10 cellular contexts compared by ENCODE assay signal in the genomic region with DNA sequence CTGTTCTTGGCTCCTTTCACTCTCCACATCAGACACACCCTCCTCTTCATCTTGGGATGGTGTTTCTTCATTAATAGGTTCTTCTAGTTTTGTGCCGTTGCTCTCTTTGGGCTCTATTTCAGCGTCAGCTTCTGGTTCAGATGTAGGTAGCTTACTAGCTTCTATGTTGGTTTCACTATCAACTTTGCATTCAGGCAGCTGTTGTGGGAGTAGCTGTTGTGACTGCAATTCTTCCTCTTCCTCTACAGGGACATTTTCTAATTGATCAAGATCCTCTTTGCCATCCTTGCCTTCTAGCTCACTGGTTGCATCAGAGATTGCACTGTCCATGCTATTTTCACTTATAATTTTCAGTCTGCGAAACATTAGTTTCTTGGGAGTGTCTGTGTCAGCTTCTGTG.
DNase-seq lines count a peak whose midpoint lies in the region; ATAC-seq and TF ChIP-seq lines count a peak whose summit lies in the region.
"Had no signal": no experiment of that assay in that cellular context is flagged by ENCODE, and none has a peak within 500 bp of the region (broad histone marks: within the 10 kb centered on the region; RNA-seq: fewer than 3 reads in every experiment).

No MANE protein-coding gene starts in this region.

- no peak overlapping the region for H3K4me3 Mint-ChIP-seq in activated T-cell treated with anti-CD3 and anti-CD28 coated beads, Interleukin-2, amount 50 U/mL, for 72 hours

- H3K27ac ChIP-seq in adrenal gland, result no peak overlapping the region

- H3K27ac Mint-ChIP-seq in activated T-cell treated with anti-CD3 and anti-CD28 coated beads, Interleukin-2, amount 50 U/mL, for 72 hours, result peak overlapping the region; percentile 59

- no peaks in the 10 kb centered on the region for H3K9me3 Mint-ChIP-seq in activated T-cell treated with anti-CD3 and anti-CD28 coated beads, Interleukin-2, amount 50 U/mL, for 72 hours

- H3K36me3 ChIP-seq in mucosa of descending colon (ENCODE audit: low read depth), result no peaks in the 10 kb centered on the region
- H3K36me3 ChIP-seq in adrenal gland (replicated peaks in 1 of 2), result peaks cover 0 to 46% of the 10 kb centered on the region in 2 donors

- no peak for DNase-seq in activated T-cell treated with anti-CD3 and anti-CD28 coated beads, Interleukin-2, amount 50 U/mL, for 72 hours
- no peak for DNase-seq in activated T-cell treated with anti-CD3 and anti-CD28 coated beads for 4 hours
- DNase-seq in SKM-1 treated with dmso at 0.1 percent for 144 hours (lab: John Stamatoyannopoulos, UW; ENCODE audit: unreplicated experiment), result peak; percentile 34
- DNase-seq in mucosa of descending colon, result no peak
- no peak for DNase-seq in lower leg skin (ENCODE audit: low spot score in 2 of 2)
- no peak for DNase-seq in NCI-H446 treated with DMSO at 0.1 percent for 48 hours (lab: John Stamatoyannopoulos, UW)
- DNase-seq in adrenal gland, result no peak
- DNase-seq: hippocampal formation, NCI-H2081 treated with DMSO at 0.1 percent for 48 hours had no signal

- peaks cover 4 to 34% of the 10 kb centered on the region in 2 donors for H3K36me3 Mint-ChIP-seq in activated T-cell treated with anti-CD3 and anti-CD28 coated beads, Interleukin-2, amount 50 U/mL, for 72 hours (ENCODE audit: insufficient read depth in 2 of 2)

- no peaks in the 10 kb centered on the region for H3K4me1 ChIP-seq in mucosa of descending colon (ENCODE audit: low read depth)
- H3K4me1 ChIP-seq in adrenal gland (replicated peaks in 1 of 2), result peaks cover 0 to 10% of the 10 kb centered on the region in 2 donors

- H3K27me3 ChIP-seq in adrenal gland, result no peaks in the 10 kb centered on the region

- TF ChIP-seq CTCF in mucosa of descending colon (IDR thresholded peaks at IDR 0.05) (no peak), lower leg skin (IDR thresholded peaks at IDR 0.05) (no peak), adrenal gland (IDR thresholded peaks at IDR 0.05) (no peak)

- TF ChIP-seq POLR2A in lower leg skin (IDR thresholded peaks at IDR 0.05) (no peak), adrenal gland (IDR thresholded peaks at IDR 0.05) (no peak)

- peaks cover 22% of the 10 kb centered on the region for H3K4me1 Mint-ChIP-seq in activated T-cell treated with anti-CD3 and anti-CD28 coated beads, Interleukin-2, amount 50 U/mL, for 72 hours (ENCODE audit: low read depth)

- H3K4me3 ChIP-seq in mucosa of descending colon (no peak overlapping the region), lower leg skin (ENCODE audit: low read depth, poor library complexity, severe bottlenecking) (no peak overlapping the region), adrenal gland (no peak overlapping the region)

- H3K9me3 ChIP-seq in mucosa of descending colon (no peaks in the 10 kb centered on the region), adrenal gland (replicated peaks in 1 of 3) (no peaks in the 10 kb centered on the region)

- no peaks in the 10 kb centered on the region for H3K27me3 Mint-ChIP-seq in activated T-cell treated with anti-CD3 and anti-CD28 coated beads, Interleukin-2, amount 50 U/mL, for 72 hours (ENCODE audit: low read depth)

- 91 to 94% methylated on average over 3 of the region's 3 CpGs for WGBS in lower leg skin, 2 donors
- WGBS in adrenal gland, 4 donors, result 76 to 89% (median 83%) methylated on average over 3 of the region's 3 CpGs

- intact Hi-C loops in mucosa of descending colon (cut with DNase I, micrococcal nuclease), result no loop called here
- intact Hi-C loops in lower leg skin (cut with DNase I; ENCODE audit: low total_unique reads), result no loop called here
- intact Hi-C loops in adrenal gland (cut with DNase I), result no loop called here

- ATAC-seq in activated T-cell treated with anti-CD3 and anti-CD28 coated beads, Interleukin-2, amount 50 U/mL, for 72 hours (replicated peaks in 1 of 2), result no peak
- ATAC-seq in HG02840 (IDR thresholded peaks at IDR 0.05; ENCODE audit: low FRiP score, unreplicated experiment) (peak; percentile 60), mucosa of descending colon (peak; percentile 33)

Comparison
In these comparisons a context has a peak if more than half of its experiments do, and no peak if none do; other contexts are left out.
1. ATAC-seq: peak in HG02840 (single experiment) and mucosa of descending colon (single experiment); none in activated T-cell treated with anti-CD3 and anti-CD28 coated beads, Interleukin-2, amount 50 U/mL, for 72 hours (0 of 2).